In genomic region chr2:22691666-22692065, GRCh38 we compare ENCODE assay signal across 33 cellular contexts.
"Had no signal": no experiment of that assay in that cellular context is flagged by ENCODE, and none has a peak within 500 bp of the region (broad histone marks: within the 10 kb centered on the region; RNA-seq: fewer than 3 reads in every experiment).

No MANE protein-coding gene starts in this region.

- H3K4me1 Mint-ChIP-seq: central memory CD8-positive, alpha-beta T cell; immature natural killer cell; memory B cell; naive B cell had no signal

- H3K4me2 ChIP-seq: smooth muscle cell had no signal

- H3K36me3 ChIP-seq: cardiac muscle cell, gastroesophageal sphincter, heart right ventricle, lower lobe of right lung, ovary, right atrium auricular region, stomach, tibial artery had no signal

- H3K27me3 ChIP-seq: cardiac muscle cell, gastroesophageal sphincter, heart right ventricle, ovary, right atrium auricular region, stomach, testis, tibial artery had no signal

- H3K27me3 Mint-ChIP-seq: central memory CD8-positive, alpha-beta T cell; effector memory CD8-positive, alpha-beta T cell; memory B cell; naive B cell; natural killer cell treated with Interleukin-12 subunit alpha and Interleukin-12 subunit beta and Interleukin-15 and Interleukin-18, amount 100 ng/mL, for 72 hours; progenitor cell of endocrine pancreas had no signal

- DNase-seq: dermis blood vessel endothelial cell; effector memory CD8-positive, alpha-beta T cell; foreskin fibroblast; glutamatergic neuron; heart right ventricle; immature natural killer cell; left ventricle myocardium superior; lower lobe of right lung; mucosa of descending colon; naive B cell; ovary; stimulated activated CD4-positive, alpha-beta T cell treated with anti-CD3 and anti-CD28 coated beads, Interleukin-12 subunit alpha, Interleukin-12 subunit beta, amount 100 ng/mL, for 4 hours; stimulated activated CD4-positive, alpha-beta T cell treated with anti-CD3 and anti-CD28 coated beads, Interleukin-1b, Interleukin-23, amount 100 ng/mL, for 48 hours; stimulated activated CD4-positive, alpha-beta T cell treated with anti-CD3 and anti-CD28 coated beads, Interleukin-4, amount 100 ng/mL, for 1 hour; stimulated activated CD8-positive, alpha-beta memory T cell treated with anti-CD3 and anti-CD28 coated beads, Interleukin-4, amount 100 ng/mL, for 48 hours; stimulated activated naive CD4-positive, alpha-beta T cell; stomach; testis; tibial artery had no signal

- H3K4me3 Mint-ChIP-seq: central memory CD8-positive, alpha-beta T cell; effector memory CD8-positive, alpha-beta T cell; immature natural killer cell; memory B cell; naive B cell; natural killer cell treated with Interleukin-12 subunit alpha and Interleukin-12 subunit beta and Interleukin-15 and Interleukin-18, amount 100 ng/mL, for 72 hours; neural crest cell; type B pancreatic cell had no signal

- H3K9me3 Mint-ChIP-seq: neural crest cell, type B pancreatic cell had no signal

- H3K27ac ChIP-seq: cardiac muscle cell, coronary artery, epithelial cell of prostate, gastroesophageal sphincter, heart right ventricle, lower lobe of right lung, ovary, right atrium auricular region, stomach, testis, tibial artery had no signal

- ATAC-seq: effector memory CD8-positive, alpha-beta T cell; esophagus mucosa; gastroesophageal sphincter; heart right ventricle; left ventricle myocardium superior; lower lobe of right lung; mucosa of descending colon; natural killer cell treated with Interleukin-12 subunit alpha and Interleukin-12 subunit beta and Interleukin-15 and Interleukin-18, amount 100 ng/mL, for 72 hours; sciatic nerve had no signal

- H3K4me3 ChIP-seq: cardiac muscle cell, coronary artery, gastroesophageal sphincter, heart right ventricle, lower lobe of right lung, mucosa of descending colon, ovary, right atrium auricular region, smooth muscle cell, stomach, testis, tibial artery had no signal

- H3K9me3 ChIP-seq: gastroesophageal sphincter, heart right ventricle, lower lobe of right lung, mucosa of descending colon, ovary, right atrium auricular region, stomach, testis had no signal

- H3K4me1 ChIP-seq: gastroesophageal sphincter, heart right ventricle, lower lobe of right lung, right atrium auricular region, stomach, testis, tibial artery had no signal

- H3K36me3 Mint-ChIP-seq: immature natural killer cell; memory B cell; naive B cell; natural killer cell treated with Interleukin-12 subunit alpha and Interleukin-12 subunit beta and Interleukin-15 and Interleukin-18, amount 100 ng/mL, for 72 hours; type B pancreatic cell had no signal
